In the genomic region with DNA sequence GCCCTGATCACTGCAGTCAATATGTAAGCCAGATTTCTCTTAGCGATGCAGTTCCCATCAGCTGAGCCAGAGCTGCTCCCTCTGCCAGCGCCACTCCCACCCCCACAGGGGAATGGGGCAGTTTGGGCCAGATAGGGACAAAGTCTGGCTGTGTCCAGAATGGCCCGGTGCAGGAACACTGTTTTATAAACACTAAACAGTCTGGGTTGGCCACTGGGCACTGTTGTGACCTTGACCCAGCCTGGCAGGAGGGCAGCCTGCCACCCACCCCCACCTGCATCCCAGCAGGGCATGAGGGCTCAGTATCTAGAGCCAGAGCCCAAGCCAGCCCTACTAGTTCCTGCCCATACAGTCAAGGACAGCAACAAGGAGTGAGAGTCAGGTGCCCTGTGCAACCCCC, we compare ENCODE assay signal across 13 cellular contexts. TPM values are rescaled to one million over a fixed set of nuclear protein-coding genes. Genes with fewer than 3 reads are reported as not detected.
DNase-seq lines count a peak whose midpoint lies in the region; TF ChIP-seq lines count a peak whose summit lies in the region.
"Had no signal": no experiment of that assay in that cellular context is flagged by ENCODE, and none has a peak within 500 bp of the region (broad histone marks: within the 10 kb centered on the region; RNA-seq: fewer than 3 reads in every experiment).

No MANE protein-coding gene starts in this region.

- no peaks in the 10 kb centered on the region for H3F3A ChIP-seq in DOHH2 (ENCODE audit: control insufficient read depth, insufficient read depth)
- no peaks in the 10 kb centered on the region for H3F3A ChIP-seq in neural cell (ENCODE audit: insufficient read depth, low read length, poor library complexity, severe bottlenecking)

- H3K36me3 ChIP-seq in DOHH2 (ENCODE audit: control insufficient read depth, low read length) (no peaks in the 10 kb centered on the region), HUES64 (ENCODE audit: insufficient read depth, low read length) (no peaks in the 10 kb centered on the region; the same call in 1 of the 2 replicates), iPS-18a (ENCODE audit: control insufficient read depth, low read depth, low read length) (peaks cover 4% of the 10 kb centered on the region), neural cell (ENCODE audit: insufficient read depth, low read length) (no peaks in the 10 kb centered on the region), SJCRH30 (no peaks in the 10 kb centered on the region)

- no peak for TF ChIP-seq RAD21 in neural cell (conservative IDR thresholded peaks at IDR 0.05)

- H3K27ac ChIP-seq in DOHH2 (ENCODE audit: low read depth, low read length) (no peak overlapping the region), HUES64 (ENCODE audit: low read depth, low read length) (no peak overlapping the region), iPS-18a (ENCODE audit: low read length) (no peak overlapping the region), neural cell (ENCODE audit: low read length) (no peak overlapping the region), SJCRH30 (no peak overlapping the region)
- H3K27ac ChIP-seq: C4-2B, SK-N-MC had no signal

- H2AFZ ChIP-seq in neural cell (ENCODE audit: low read depth, low read length), result no peak overlapping the region

- H3K79me2 ChIP-seq in DOHH2 (ENCODE audit: control insufficient read depth, low read length) (peaks cover 6% of the 10 kb centered on the region; the same call in 1 of the 2 replicates), neural cell (replicated peaks; ENCODE audit: insufficient read depth, low read length) (no peaks in the 10 kb centered on the region)

- no peaks in the 10 kb centered on the region for H3K9me2 ChIP-seq in DOHH2 (replicated peaks; ENCODE audit: control insufficient read depth, low read length)
- H3K9me2 ChIP-seq in neural cell (ENCODE audit: insufficient read depth, low read length), result no peaks in the 10 kb centered on the region

- DNase-seq in SJCRH30 (no peak), amniotic stem cell (lab: John Stamatoyannopoulos, UW) (no peak), COLO829 (ENCODE audit: low spot score) (no peak), GM10266 (ENCODE audit: extremely low spot score) (no peak)
- DNase-seq: NCI-H1694 treated with DMSO at 0.1 percent for 48 hours; stimulated activated CD4-positive, alpha-beta T cell treated with anti-CD3 and anti-CD28 coated beads, Interleukin-15, amount 100 ng/mL, for 24 hours had no signal

- peak overlapping the region; percentile 70 for H3K4me2 ChIP-seq in DOHH2 (ENCODE audit: low read length)
- H3K4me2 ChIP-seq in neural cell (ENCODE audit: low read length), result no peak overlapping the region

- H3K9me3 ChIP-seq in DOHH2 (ENCODE audit: control insufficient read depth, insufficient read depth, low read length) (no peaks in the 10 kb centered on the region), HUES64 (ENCODE audit: insufficient read depth, low read depth, low read length) (no peaks in the 10 kb centered on the region), iPS-18a (ENCODE audit: control insufficient read depth, low read depth, low read length) (no peaks in the 10 kb centered on the region), neural cell (ENCODE audit: low read length) (no peaks in the 10 kb centered on the region), SJCRH30 (replicated peaks) (no peaks in the 10 kb centered on the region)

- WGBS in HUES64, result 90% methylated on average over 3 of the region's 3 CpGs

- TF ChIP-seq EP300 in neural cell (conservative IDR thresholded peaks at IDR 0.05; ENCODE audit: poor library complexity, severe bottlenecking), result no peak

- H4K20me1 ChIP-seq in DOHH2 (ENCODE audit: control insufficient read depth, insufficient read depth, low read depth, low read length) (no peaks in the 10 kb centered on the region), neural cell (ENCODE audit: insufficient read depth) (no peaks in the 10 kb centered on the region)

- no peak for TF ChIP-seq CTCF in DOHH2 (IDR thresholded peaks at IDR 0.05; ENCODE audit: low read depth, low read length, poor library complexity, severe bottlenecking)
- TF ChIP-seq CTCF in neural cell (IDR thresholded peaks at IDR 0.05; ENCODE audit: poor library complexity, severe bottlenecking), result no peak
- no peak for TF ChIP-seq CTCF in GM10266 (IDR thresholded peaks at IDR 0.05; ENCODE audit: control insufficient read depth, insufficient read depth, low read depth, missing control alignments)

- H3K9ac ChIP-seq in HUES64 (ENCODE audit: low read depth, low read length), result 0 out of 2 replicates have a peak overlapping the region, but pooled peaks have one; percentile 83
- no peak overlapping the region for H3K9ac ChIP-seq in iPS-18a (ENCODE audit: low read length)
- H3K9ac ChIP-seq in neural cell (ENCODE audit: low read length), result no peak overlapping the region

- no peak overlapping the region for H3K4me3 ChIP-seq in DOHH2 (ENCODE audit: low read length)
- H3K4me3 ChIP-seq in HUES64 (ENCODE audit: low read length), result no peak overlapping the region
- peak overlapping the region; percentile 73 for H3K4me3 ChIP-seq in iPS-18a (ENCODE audit: low read length)
- peak overlapping the region; percentile 92 for H3K4me3 ChIP-seq in neural cell (ENCODE audit: low read length)
- H3K4me3 ChIP-seq in SJCRH30, result no peak overlapping the region

- H3K27me3 ChIP-seq in DOHH2 (ENCODE audit: control insufficient read depth, low read length) (peaks cover 4% of the 10 kb centered on the region; the same call in 1 of the 2 replicates), HUES64 (ENCODE audit: insufficient read depth, low read length) (peaks cover 24% of the 10 kb centered on the region), iPS-18a (ENCODE audit: control insufficient read depth, insufficient read depth, low read length) (peaks cover 22% of the 10 kb centered on the region), neural cell (ENCODE audit: insufficient read depth, low read depth, low read length) (peaks cover 13% of the 10 kb centered on the region), SJCRH30 (no peaks in the 10 kb centered on the region)

- H3K4me1 ChIP-seq in DOHH2 (ENCODE audit: control insufficient read depth, low read length) (peaks cover 9% of the 10 kb centered on the region; the same call in 1 of the 2 replicates), HUES64 (ENCODE audit: insufficient read depth, low read length) (no peaks in the 10 kb centered on the region), iPS-18a (ENCODE audit: control insufficient read depth, low read depth, low read length) (no peaks in the 10 kb centered on the region), SJCRH30 (no peaks in the 10 kb centered on the region)

TF ChIP-seq in neural cell, 6 proteins besides CTCF, POLR2A, EP300 and RAD21:
- TF ChIP-seq EZH2 (IDR thresholded peaks at IDR 0.05; ENCODE audit: borderline replicate concordance, insufficient read depth, low read length, poor library complexity, severe bottlenecking) (no peak), SMC3 (conservative IDR thresholded peaks at IDR 0.05; ENCODE audit: poor library complexity) (no peak), POLR2AphosphoS5 (IDR thresholded peaks at IDR 0.05) (no peak), TAF1 (IDR thresholded peaks at IDR 0.05; ENCODE audit: low read depth) (no peak), MXI1 (conservative IDR thresholded peaks at IDR 0.05; ENCODE audit: poor library complexity, severe bottlenecking) (no peak)
- TF ChIP-seq, protein P1, sequence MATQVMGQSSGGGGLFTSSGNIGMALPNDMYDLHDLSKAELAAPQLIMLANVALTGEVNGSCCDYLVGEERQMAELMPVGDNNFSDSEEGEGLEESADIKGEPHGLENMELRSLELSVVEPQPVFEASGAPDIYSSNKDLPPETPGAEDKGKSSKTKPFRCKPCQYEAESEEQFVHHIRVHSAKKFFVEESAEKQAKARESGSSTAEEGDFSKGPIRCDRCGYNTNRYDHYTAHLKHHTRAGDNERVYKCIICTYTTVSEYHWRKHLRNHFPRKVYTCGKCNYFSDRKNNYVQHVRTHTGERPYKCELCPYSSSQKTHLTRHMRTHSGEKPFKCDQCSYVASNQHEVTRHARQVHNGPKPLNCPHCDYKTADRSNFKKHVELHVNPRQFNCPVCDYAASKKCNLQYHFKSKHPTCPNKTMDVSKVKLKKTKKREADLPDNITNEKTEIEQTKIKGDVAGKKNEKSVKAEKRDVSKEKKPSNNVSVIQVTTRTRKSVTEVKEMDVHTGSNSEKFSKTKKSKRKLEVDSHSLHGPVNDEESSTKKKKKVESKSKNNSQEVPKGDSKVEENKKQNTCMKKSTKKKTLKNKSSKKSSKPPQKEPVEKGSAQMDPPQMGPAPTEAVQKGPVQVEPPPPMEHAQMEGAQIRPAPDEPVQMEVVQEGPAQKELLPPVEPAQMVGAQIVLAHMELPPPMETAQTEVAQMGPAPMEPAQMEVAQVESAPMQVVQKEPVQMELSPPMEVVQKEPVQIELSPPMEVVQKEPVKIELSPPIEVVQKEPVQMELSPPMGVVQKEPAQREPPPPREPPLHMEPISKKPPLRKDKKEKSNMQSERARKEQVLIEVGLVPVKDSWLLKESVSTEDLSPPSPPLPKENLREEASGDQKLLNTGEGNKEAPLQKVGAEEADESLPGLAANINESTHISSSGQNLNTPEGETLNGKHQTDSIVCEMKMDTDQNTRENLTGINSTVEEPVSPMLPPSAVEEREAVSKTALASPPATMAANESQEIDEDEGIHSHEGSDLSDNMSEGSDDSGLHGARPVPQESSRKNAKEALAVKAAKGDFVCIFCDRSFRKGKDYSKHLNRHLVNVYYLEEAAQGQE (IDR thresholded peaks at IDR 0.05; ENCODE audit: borderline replicate concordance), result no peak

RNA-seq across cellular contexts. Expression of a gene that starts 1.3 kb away (rescaled TPM):
- 7.5 TPM for polyA plus RNA-seq in HUES64 (2013, experiment 1 of 2)
- 8.3 TPM for polyA plus RNA-seq in HUES64 (2013, experiment 2 of 2)
- 40.7 and 46.7 TPM in 2 replicates for polyA plus RNA-seq in neural cell
- 15.5 and 18.5 TPM in 2 replicates for polyA minus RNA-seq in neural cell
- total RNA-seq in SJCRH30 (2014; rRNA removed; shearing (Covaris generic)), result 2.4 and 2.8 TPM in 2 replicates
- total RNA-seq: mononuclear cell had no signal

Comparison
In these comparisons a context has a peak if more than half of its experiments do, and no peak if none do; other contexts are left out.
1. H3K4me3 ChIP-seq: peak in iPS-18a (single experiment) and neural cell (single experiment); none in DOHH2 (single experiment), HUES64 (single experiment) and SJCRH30 (single experiment).